8 cellular contexts compared by ENCODE assay signal in the genomic region with DNA sequence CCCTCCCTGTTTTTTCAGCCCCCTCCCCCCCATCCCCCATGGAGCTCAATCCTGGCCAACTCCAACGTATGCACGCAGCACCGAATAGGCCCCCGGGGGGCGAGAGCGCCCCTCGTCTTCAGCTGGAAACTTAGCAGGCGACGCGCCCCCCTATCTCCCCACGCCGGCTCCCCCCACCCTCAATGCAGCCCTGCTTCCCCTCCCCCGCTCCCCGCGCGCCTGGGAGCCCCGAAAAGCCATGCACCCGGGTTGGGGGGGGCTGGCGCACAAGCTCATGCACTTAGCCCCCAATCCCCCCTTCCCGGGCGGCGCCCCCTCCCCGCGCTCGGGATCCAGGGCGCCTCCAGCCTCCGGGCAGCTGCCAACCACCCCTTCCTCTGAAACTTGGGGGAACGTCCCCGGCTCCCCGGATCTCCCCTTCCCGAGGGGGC. TPM values are rescaled to one million over a fixed set of nuclear protein-coding genes. Genes with fewer than 3 reads are reported as not detected.
DNase-seq lines count a peak whose midpoint lies in the region; ATAC-seq, FAIRE-seq and TF ChIP-seq lines count a peak whose summit lies in the region.

No MANE protein-coding gene starts in this region.

- peaks cover 28% of the 10 kb centered on the region for H3K27me3 ChIP-seq in NT2/D1 (ENCODE audit: insufficient read depth, insufficient read length)

- H3K36me3 Mint-ChIP-seq in activated naive CD8-positive, alpha-beta T cell treated with anti-CD3 and anti-CD28 coated beads, Interleukin-2, amount 50 U/mL, for 24 hours (ENCODE audit: low read depth): peaks cover 4% of the 10 kb centered on the region
- no peaks in the 10 kb centered on the region for H3K36me3 Mint-ChIP-seq in stimulated activated memory B cell treated with anti-CD40 and anti-IgM and Interleukin-4, amounts not matched to agents 10 μg/mL and 1 μg/mL and 100 μg/mL, for 72 hours

- ATAC-seq in activated naive CD8-positive, alpha-beta T cell treated with anti-CD3 and anti-CD28 coated beads, Interleukin-2, amount 50 U/mL, for 24 hours: no peak
- peak; percentile 0 for ATAC-seq in stimulated activated memory B cell treated with anti-CD40 and anti-IgM and Interleukin-4, amounts not matched to agents 10 μg/mL and 1 μg/mL and 100 μg/mL, for 72 hours
- no peak for ATAC-seq in HG03095 (IDR thresholded peaks at IDR 0.05; ENCODE audit: unreplicated experiment)
- no peak for ATAC-seq in HG03097 (IDR thresholded peaks at IDR 0.05; ENCODE audit: low FRiP score, unreplicated experiment)

- no peaks in the 10 kb centered on the region for H3K9me3 Mint-ChIP-seq in activated naive CD8-positive, alpha-beta T cell treated with anti-CD3 and anti-CD28 coated beads, Interleukin-2, amount 50 U/mL, for 24 hours
- H3K9me3 Mint-ChIP-seq in stimulated activated memory B cell treated with anti-CD40 and anti-IgM and Interleukin-4, amounts not matched to agents 10 μg/mL and 1 μg/mL and 100 μg/mL, for 72 hours: no peaks in the 10 kb centered on the region

- no peak for DNase-seq in NT2/D1 (ENCODE audit: low read depth, low spot score)
- peak; percentile 54 for DNase-seq in activated naive CD8-positive, alpha-beta T cell treated with anti-CD3 and anti-CD28 coated beads, Interleukin-2, amount 50 U/mL, for 24 hours
- DNase-seq in kidney: no peak
- no peak for DNase-seq in NCI-H82 (lab: John Stamatoyannopoulos, UW)
- no peak for DNase-seq in DMS 273 treated with DMSO at 0.1 percent for 48 hours (lab: John Stamatoyannopoulos, UW)

- no peaks in the 10 kb centered on the region for H3K9me3 ChIP-seq in NT2/D1 (ENCODE audit: insufficient read depth, low read length)
- H3K9me3 ChIP-seq in kidney (ENCODE audit: control insufficient read depth in 1 of 2, low read length in 2 of 2): no peaks in the 10 kb centered on the region

- H3K27ac Mint-ChIP-seq in activated naive CD8-positive, alpha-beta T cell treated with anti-CD3 and anti-CD28 coated beads, Interleukin-2, amount 50 U/mL, for 24 hours: no peak overlapping the region
- H3K27ac Mint-ChIP-seq in stimulated activated memory B cell treated with anti-CD40 and anti-IgM and Interleukin-4, amounts not matched to agents 10 μg/mL and 1 μg/mL and 100 μg/mL, for 72 hours: peak overlapping the region; percentile 82

- H3K9ac ChIP-seq in NT2/D1 (ENCODE audit: insufficient read length, low read depth) (peak overlapping the region; percentile 86), kidney (ENCODE audit: low read length in 2 of 2) (peak overlapping the region in 1 of 2 donors; percentile 32)

- peaks cover 39% of the 10 kb centered on the region for H3K4me1 Mint-ChIP-seq in activated naive CD8-positive, alpha-beta T cell treated with anti-CD3 and anti-CD28 coated beads, Interleukin-2, amount 50 U/mL, for 24 hours
- H3K4me1 Mint-ChIP-seq in stimulated activated memory B cell treated with anti-CD40 and anti-IgM and Interleukin-4, amounts not matched to agents 10 μg/mL and 1 μg/mL and 100 μg/mL, for 72 hours: peaks cover 50% of the 10 kb centered on the region

- no peak for TF ChIP-seq CTCF in kidney (IDR thresholded peaks at IDR 0.05; ENCODE audit: borderline replicate concordance, extremely low read depth, insufficient read depth)

- H3K4me3 Mint-ChIP-seq in activated naive CD8-positive, alpha-beta T cell treated with anti-CD3 and anti-CD28 coated beads, Interleukin-2, amount 50 U/mL, for 24 hours: peak overlapping the region; percentile 26
- H3K4me3 Mint-ChIP-seq in stimulated activated memory B cell treated with anti-CD40 and anti-IgM and Interleukin-4, amounts not matched to agents 10 μg/mL and 1 μg/mL and 100 μg/mL, for 72 hours: peak overlapping the region; percentile 81

- H3K4me1 ChIP-seq in NT2/D1 (ENCODE audit: insufficient read depth, insufficient read length) (peaks cover 25% of the 10 kb centered on the region), kidney (ENCODE audit: control insufficient read depth in 1 of 2, insufficient read depth in 1 of 2, low read depth in 1 of 2, low read length in 2 of 2) (peaks cover 22 to 26% of the 10 kb centered on the region in 2 donors)

- intact Hi-C loops in kidney (cut with DNase I): no loop called here

- FAIRE-seq in kidney (lab: Jason Lieb, UNC): no peak

- H3K27ac ChIP-seq in kidney (ENCODE audit: low read depth in 2 of 2, low read length in 2 of 2): peak overlapping the region; percentile 87 to 93

- no peaks in the 10 kb centered on the region for H3K27me3 Mint-ChIP-seq in activated naive CD8-positive, alpha-beta T cell treated with anti-CD3 and anti-CD28 coated beads, Interleukin-2, amount 50 U/mL, for 24 hours
- H3K27me3 Mint-ChIP-seq in stimulated activated memory B cell treated with anti-CD40 and anti-IgM and Interleukin-4, amounts not matched to agents 10 μg/mL and 1 μg/mL and 100 μg/mL, for 72 hours: no peaks in the 10 kb centered on the region

- H3K4me3 ChIP-seq in NT2/D1 (ENCODE audit: insufficient read length, low read depth) (peak overlapping the region; percentile 60), kidney (ENCODE audit: low read length in 2 of 2) (peak overlapping the region; percentile 34 to 64)

- H3K36me3 ChIP-seq in NT2/D1 (ENCODE audit: insufficient read depth, insufficient read length, low read length): peaks cover 26% of the 10 kb centered on the region
- no peaks in the 10 kb centered on the region for H3K36me3 ChIP-seq in kidney (ENCODE audit: control insufficient read depth in 1 of 2, insufficient read depth in 2 of 2, low read length in 2 of 2)

RNA-seq across cellular contexts. Expression of a gene that starts 0.5 kb away (rescaled TPM):
- total RNA-seq in kidney: 53.2 TPM
- 8.9 TPM for polyA plus RNA-seq in kidney (ENCODE audit: insufficient read depth, low read depth, low replicate concordance)

RNA-seq across cellular contexts. Expression of a gene that starts 57.7 kb away (rescaled TPM):
- 105 TPM for total RNA-seq in kidney
- 138 TPM for polyA plus RNA-seq in kidney (ENCODE audit: insufficient read depth, low read depth, low replicate concordance)

RNA-seq across cellular contexts. Expression of a gene that starts 58.7 kb away (rescaled TPM):
- 25.0 TPM for total RNA-seq in kidney
- polyA plus RNA-seq in kidney (ENCODE audit: insufficient read depth, low read depth, low replicate concordance): 9.8 TPM
